20 cellular contexts compared by ENCODE assay signal in the genomic region with DNA sequence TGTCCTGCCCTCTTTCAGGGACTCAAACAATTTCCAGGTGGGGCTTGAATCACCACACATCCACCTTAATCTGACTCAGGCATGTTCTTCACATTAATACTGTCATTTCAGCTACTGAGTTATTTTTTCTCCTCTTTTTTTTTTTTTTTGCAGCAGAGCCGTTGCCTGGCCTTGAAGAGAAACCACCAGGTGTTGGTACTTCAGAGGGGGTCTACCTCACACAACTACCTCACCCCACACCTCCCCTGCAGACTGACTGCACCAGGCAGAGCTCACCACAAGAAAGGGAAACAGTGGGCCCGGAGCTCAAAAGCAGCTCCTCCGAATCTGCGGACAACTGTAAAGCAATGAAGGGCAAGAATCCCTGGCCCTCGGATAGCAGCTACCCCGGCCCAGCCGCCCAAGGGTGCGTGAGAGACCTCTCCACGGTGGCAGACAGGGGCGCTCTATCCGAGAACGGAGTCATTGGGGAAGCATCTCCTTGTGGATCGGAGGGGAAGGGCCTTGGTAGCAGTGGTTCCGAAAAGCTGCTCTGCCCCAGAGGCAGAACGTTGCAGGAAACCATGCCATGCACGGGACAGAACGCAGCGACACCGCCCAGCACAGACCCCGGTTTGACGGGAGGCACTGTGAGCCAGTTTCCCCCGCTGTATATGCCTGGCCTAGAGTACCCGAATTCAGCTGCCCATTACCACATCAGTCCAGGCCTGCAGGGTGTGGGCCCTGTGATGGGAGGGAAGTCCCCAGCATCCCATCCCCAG. TPM values are rescaled to one million over a fixed set of nuclear protein-coding genes. Genes with fewer than 3 reads are reported as not detected.
DNase-seq lines count a peak whose midpoint lies in the region; ATAC-seq and TF ChIP-seq lines count a peak whose summit lies in the region.
"Had no signal": no experiment of that assay in that cellular context is flagged by ENCODE, and none has a peak within 500 bp of the region (broad histone marks: within the 10 kb centered on the region; RNA-seq: fewer than 3 reads in every experiment).

No MANE protein-coding gene starts in this region.

- H3K9me3 Mint-ChIP-seq in endothelial cell (ENCODE audit: unreplicated experiment) (no peaks in the 10 kb centered on the region), nephron progenitor cell (no peaks in the 10 kb centered on the region)
- H3K9me3 Mint-ChIP-seq: CD4-positive, alpha-beta memory T cell; HFFc6; IgD-negative memory B cell had no signal

- H3K27me3 Mint-ChIP-seq in endothelial cell (ENCODE audit: unreplicated experiment) (peaks cover 10% of the 10 kb centered on the region), nephron progenitor cell (ENCODE audit: low read depth, poor library complexity) (no peaks in the 10 kb centered on the region)
- H3K27me3 Mint-ChIP-seq: CD4-positive, alpha-beta memory T cell; IgD-negative memory B cell had no signal

- H3K4me1 Mint-ChIP-seq in endothelial cell (ENCODE audit: unreplicated experiment) (peaks cover 4% of the 10 kb centered on the region), nephron progenitor cell (no peaks in the 10 kb centered on the region)
- H3K4me1 Mint-ChIP-seq: CD4-positive, alpha-beta memory T cell; IgD-negative memory B cell had no signal

- H3K4me3 Mint-ChIP-seq in endothelial cell (ENCODE audit: unreplicated experiment) (no peak overlapping the region), nephron progenitor cell (no peak overlapping the region)
- H3K4me3 Mint-ChIP-seq: CD4-positive, alpha-beta memory T cell; HFFc6; IgD-negative memory B cell had no signal

- peak; percentile 69 for DNase-seq in Jurkat, Clone E6-1 (ENCODE audit: low read depth, low spot score)
- DNase-seq in endothelial cell (ENCODE audit: low spot score), result no peak
- no peak for DNase-seq in nephron progenitor cell
- DNase-seq in stimulated activated CD4-positive, alpha-beta T cell treated with anti-CD3 and anti-CD28 coated beads, Interleukin-4, amount 100 ng/mL, for 4 hours, result no peak
- no peak for DNase-seq in D341Med (ENCODE audit: low spot score)
- no peak for DNase-seq in NCI-H2081 treated with DMSO at 0.1 percent for 48 hours (lab: John Stamatoyannopoulos, UW)
- DNase-seq: BE2C; CD4-positive, alpha-beta memory T cell; DMS153; DMS79 treated with DMSO at 0.1 percent for 48 hours; GDM1; GM23248; HFFc6; Karpas-422 had no signal

- TF ChIP-seq CTCF in endothelial cell (IDR thresholded peaks at IDR 0.05; ENCODE audit: unreplicated experiment) (no peak), nephron progenitor cell (IDR thresholded peaks at IDR 0.05) (no peak)

- no peak for ATAC-seq in HG03045 (IDR thresholded peaks at IDR 0.05; ENCODE audit: unreplicated experiment)
- ATAC-seq: A549 had no signal

- H3K4me3 ChIP-seq in Jurkat, Clone E6-1 (ENCODE audit: low read length), result no peak overlapping the region
- H3K4me3 ChIP-seq: A549, GM23248, HAP-1 had no signal

- H3K27ac Mint-ChIP-seq in endothelial cell (ENCODE audit: unreplicated experiment), result peak overlapping the region; percentile 41
- H3K27ac Mint-ChIP-seq in nephron progenitor cell, result peak overlapping the region; percentile 64
- H3K27ac Mint-ChIP-seq: CD4-positive, alpha-beta memory T cell; HFFc6 had no signal

- H3K36me3 Mint-ChIP-seq in endothelial cell (ENCODE audit: low read depth, unreplicated experiment) (peaks cover 49% of the 10 kb centered on the region), nephron progenitor cell (ENCODE audit: low read depth) (peaks cover 78% of the 10 kb centered on the region)
- H3K36me3 Mint-ChIP-seq: CD4-positive, alpha-beta memory T cell; IgD-negative memory B cell had no signal

RNA-seq across cellular contexts. Expression of gene SLC25A18, which starts 15.1 kb away (rescaled TPM):
- not detected for polyA plus RNA-seq in Jurkat, Clone E6-1 (2012; ENCODE audit: insufficient read depth, insufficient read length)
- total RNA-seq in endothelial cell (ENCODE audit: unreplicated experiment), result 2.2 TPM
- total RNA-seq: CD4-positive, alpha-beta memory T cell; GM23248; HFFc6; HT-29 had no signal
- polyA plus RNA-seq: A549, AG04450, GM23248, IgD-negative memory B cell had no signal
